1 cellular context compared by ENCODE assay signal in genomic region chr2:209512951-209513350, GRCh38.
A peak's percentile ranks its signal among the peaks of the same experiment; 100 is the strongest.
TF ChIP-seq lines count a peak whose summit lies in the region.

No MANE protein-coding gene starts in this region.

TF ChIP-seq in GM12891, 5 proteins besides CTCF, POLR2A, EP300 and RAD21:
- TF ChIP-seq TAF1 (IDR thresholded peaks at IDR 0.05; ENCODE audit: low read depth, low read length) (no peak), SPI1 (IDR thresholded peaks at IDR 0.05; ENCODE audit: low read depth, low read length) (peak; percentile 36; the same call in 1 of the 2 replicates)
